In the genomic region with DNA sequence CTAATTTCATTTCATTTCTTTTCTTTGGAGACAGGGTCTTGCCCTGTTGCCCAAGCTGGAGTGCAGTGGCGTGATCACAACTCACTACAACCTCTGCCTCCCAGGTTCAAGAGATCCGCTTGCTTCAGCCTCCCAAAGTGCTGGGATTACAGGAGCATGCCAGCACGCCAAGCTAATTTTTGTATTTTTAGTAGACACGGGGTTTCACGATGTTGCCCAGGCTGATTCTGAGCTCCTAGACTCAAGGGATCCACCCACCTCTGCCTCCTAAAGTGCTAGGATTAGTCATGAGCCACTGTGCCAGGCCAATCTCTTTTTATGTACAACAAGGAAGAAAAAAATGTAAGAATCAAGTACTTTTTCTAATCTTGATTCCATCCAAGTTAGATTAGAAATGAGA, we compare ENCODE assay signal across 8 cellular contexts. TPM values are rescaled to one million over a fixed set of nuclear protein-coding genes. Genes with fewer than 3 reads are reported as not detected.
DNase-seq lines count a peak whose midpoint lies in the region; ATAC-seq, FAIRE-seq and TF ChIP-seq lines count a peak whose summit lies in the region.

No MANE protein-coding gene starts in this region.

- TF ChIP-seq CTCF in nephron (IDR thresholded peaks at IDR 0.05; ENCODE audit: unreplicated experiment in 3 of 3), result no peak

- no peak for TF ChIP-seq POLR2A in GM12891 (IDR thresholded peaks at IDR 0.05; ENCODE audit: low read depth, low read length)

- H3K9ac ChIP-seq in duodenal mucosa (ENCODE audit: low read depth in 1 of 2, low read length in 2 of 2), result peak overlapping the region; percentile 26 to 40

- H3K27me3 ChIP-seq in duodenal mucosa (ENCODE audit: control insufficient read depth in 1 of 2, insufficient read depth in 2 of 2, low read length in 2 of 2), result no peaks in the 10 kb centered on the region

- no peak for ATAC-seq in HG02870 (IDR thresholded peaks at IDR 0.05; ENCODE audit: unreplicated experiment)
- ATAC-seq in GM21825 (IDR thresholded peaks at IDR 0.05; ENCODE audit: unreplicated experiment), result no peak

- no peak for DNase-seq in GM12891 (ENCODE audit: insufficient read length, low spot score)
- DNase-seq in T-helper 22 cell (ENCODE audit: low read depth), result peak; percentile 32
- DNase-seq in NCI-H1694 treated with DMSO at 0.1 percent for 48 hours (lab: John Stamatoyannopoulos, UW), result no peak
- no peak for DNase-seq in DMS153 treated with DMSO at 0.1 percent for 48 hours (lab: John Stamatoyannopoulos, UW; ENCODE audit: unreplicated experiment)

- no peak overlapping the region for H3K4me3 Mint-ChIP-seq in nephron

- no peaks in the 10 kb centered on the region for H3K9me3 Mint-ChIP-seq in nephron

- H3K4me1 ChIP-seq in duodenal mucosa (ENCODE audit: control insufficient read depth in 1 of 2, insufficient read depth in 2 of 2, low read length in 2 of 2), result peaks cover 79 to 82% of the 10 kb centered on the region in 2 donors

- peak overlapping the region; percentile 3 for H3K27ac ChIP-seq in duodenal mucosa (ENCODE audit: low read depth, low read length)

- no peaks in the 10 kb centered on the region for H3K9me3 ChIP-seq in duodenal mucosa (ENCODE audit: control insufficient read depth in 1 of 2, low read length in 2 of 2)

- H3K27ac Mint-ChIP-seq in nephron, result peak overlapping the region; percentile 9 to 80 (median 37)

- H3K4me3 ChIP-seq in duodenal mucosa (ENCODE audit: low read depth in 1 of 2, low read length in 2 of 2), result peak overlapping the region in 1 of 2 donors; percentile 48

- no peaks in the 10 kb centered on the region for H3K27me3 Mint-ChIP-seq in nephron (ENCODE audit: low read depth)

- H3K4me1 Mint-ChIP-seq in nephron, result peaks cover 57% of the 10 kb centered on the region

- FAIRE-seq in GM12891 (lab: Jason Lieb, UNC), result no peak

- H3K36me3 Mint-ChIP-seq in nephron (ENCODE audit: low read depth), result peaks cover 47% of the 10 kb centered on the region

- no peaks in the 10 kb centered on the region for H3K36me3 ChIP-seq in duodenal mucosa (ENCODE audit: control insufficient read depth in 1 of 2, insufficient read depth in 2 of 2, low read length in 2 of 2)

TF ChIP-seq in GM12891, 5 proteins besides CTCF, POLR2A, EP300 and RAD21:
- TF ChIP-seq SPI1 (IDR thresholded peaks at IDR 0.05; ENCODE audit: low read depth, low read length) (no peak), POU2F2 (IDR thresholded peaks at IDR 0.05; ENCODE audit: low read depth, low read length) (no peak), TAF1 (IDR thresholded peaks at IDR 0.05; ENCODE audit: low read depth, low read length) (no peak), POLR2AphosphoS5 (IDR thresholded peaks at IDR 0.05; ENCODE audit: low read depth, low read length) (0 out of 2 replicates have a peak, but pooled peaks have one; percentile 8), PAX5 (IDR thresholded peaks at IDR 0.05; ENCODE audit: insufficient read depth, low read length, severe bottlenecking) (no peak)

RNA-seq across cellular contexts. Expression of a gene that starts 10.7 kb away (rescaled TPM):
- 24.9 TPM for polyA plus RNA-seq in GM12891 (2012; ENCODE audit: low read depth, missing spikeins)
